16 cellular contexts compared by ENCODE assay signal in genomic region chr13:76874466-76874865, GRCh38. TPM values are rescaled to one million over a fixed set of nuclear protein-coding genes. Genes with fewer than 3 reads are reported as not detected.
DNase-seq lines count a peak whose midpoint lies in the region; ATAC-seq lines count a peak whose summit lies in the region.
"Had no signal": no experiment of that assay in that cellular context is flagged by ENCODE, and none has a peak within 500 bp of the region (broad histone marks: within the 10 kb centered on the region; RNA-seq: fewer than 3 reads in every experiment).

No MANE protein-coding gene starts in this region.

- intact Hi-C loops in naive thymus-derived CD4-positive, alpha-beta T cell (cut with micrococcal nuclease) = no loop called here

- CTCF ChIA-PET in naive thymus-derived CD4-positive, alpha-beta T cell (lab: Charles Lee) = interaction anchor here (0.7 kb wide), 1 partner anchor 11 kb away, joined by 3 read pairs; no protein-coding TSS in a partner anchor

- no peaks in the 10 kb centered on the region for H3K36me3 Mint-ChIP-seq in naive thymus-derived CD4-positive, alpha-beta T cell

- ATAC-seq in GM19452 (IDR thresholded peaks at IDR 0.05; ENCODE audit: unreplicated experiment) (peak; percentile 62), HG02938 (IDR thresholded peaks at IDR 0.05; ENCODE audit: unreplicated experiment) (peak; percentile 62)
- ATAC-seq in naive thymus-derived CD4-positive, alpha-beta T cell = no peak

- DNase-seq in Ammon's horn (ENCODE audit: low spot score) (peak; percentile 41), MV-4-11 (lab: John Stamatoyannopoulos, UW) (peak; percentile 72), midbrain (lab: John Stamatoyannopoulos, UW) (no peak), activated gamma-delta T cell (lab: John Stamatoyannopoulos, UW) (no peak), COLO668 (lab: John Stamatoyannopoulos, UW; ENCODE audit: unreplicated experiment) (no peak)
- DNase-seq in naive thymus-derived CD4-positive, alpha-beta T cell = no peak
- DNase-seq: activated naive CD4-positive, alpha-beta T cell; cortex of kidney; DMS79; H9; mesenchymal stem cell; OCI-M1 had no signal

- no peaks in the 10 kb centered on the region for H3K36me3 ChIP-seq in naive thymus-derived CD4-positive, alpha-beta T cell (ENCODE audit: control insufficient read depth in 2 of 3, insufficient read depth in 3 of 3, low read length in 3 of 3)

- peaks cover 0 to 1% (median 0%) of the 10 kb centered on the region in 11 donors for H3K9me3 Mint-ChIP-seq in naive thymus-derived CD4-positive, alpha-beta T cell
- H3K9me3 Mint-ChIP-seq: H9 had no signal

- no peak overlapping the region for H3K27ac Mint-ChIP-seq in naive thymus-derived CD4-positive, alpha-beta T cell
- H3K27ac Mint-ChIP-seq: H9 had no signal

- no peak overlapping the region for H3K27ac ChIP-seq in naive thymus-derived CD4-positive, alpha-beta T cell (ENCODE audit: low read depth, low read length)
- H3K27ac ChIP-seq: 22Rv1, VCaP had no signal

- H3K27me3 Mint-ChIP-seq in naive thymus-derived CD4-positive, alpha-beta T cell = peaks cover 20 to 35% (median 25%) of the 10 kb centered on the region in 5 donors

- no peaks in the 10 kb centered on the region for H3K9me3 ChIP-seq in naive thymus-derived CD4-positive, alpha-beta T cell (ENCODE audit: control insufficient read depth in 2 of 3, low read length in 3 of 3)

- no peaks in the 10 kb centered on the region for H3K27me3 ChIP-seq in naive thymus-derived CD4-positive, alpha-beta T cell (ENCODE audit: control insufficient read depth in 2 of 2, insufficient read depth in 2 of 2, low read length in 2 of 2)

- H3K4me3 Mint-ChIP-seq in naive thymus-derived CD4-positive, alpha-beta T cell = no peak overlapping the region
- H3K4me3 Mint-ChIP-seq: H9 had no signal

- H3K4me3 ChIP-seq in naive thymus-derived CD4-positive, alpha-beta T cell (ENCODE audit: low read length) = no peak overlapping the region

- H3K4me1 ChIP-seq in naive thymus-derived CD4-positive, alpha-beta T cell (ENCODE audit: control insufficient read depth in 2 of 2, insufficient read depth in 2 of 2, low read length in 2 of 2) = peaks cover 0 to 7% of the 10 kb centered on the region in 2 donors

- peaks cover 8 to 18% (median 13%) of the 10 kb centered on the region in 7 donors for H3K4me1 Mint-ChIP-seq in naive thymus-derived CD4-positive, alpha-beta T cell
- H3K4me1 Mint-ChIP-seq: H9 had no signal

- POLR2A ChIA-PET in naive thymus-derived CD4-positive, alpha-beta T cell (lab: Charles Lee) = interaction anchor here (1.1 kb wide), 1 partner anchor 11 kb away, joined by 4 read pairs; no protein-coding TSS in a partner anchor

RNA-seq across cellular contexts. Expression of gene KCTD12, which starts 11.7 kb away (rescaled TPM):
- 10 to 100 TPM in 4 of 5 experiments, 1 to 10 TPM in 1; 7.6 to 48.0 (median 14.0) TPM for total RNA-seq in naive thymus-derived CD4-positive, alpha-beta T cell
- polyA plus RNA-seq in naive thymus-derived CD4-positive, alpha-beta T cell = under 1 TPM; 0.61 to 0.72 TPM

Comparison
In these comparisons a context has a peak if more than half of its experiments do, and no peak if none do; other contexts are left out.
1. DNase-seq: peak in Ammon's horn (single experiment) and MV-4-11 (single experiment); none in naive thymus-derived CD4-positive, alpha-beta T cell (0 of 9), midbrain (single experiment), activated gamma-delta T cell (single experiment) and COLO668 (single experiment).